ENCODE assay signal across 1 cellular context in the genomic region with DNA sequence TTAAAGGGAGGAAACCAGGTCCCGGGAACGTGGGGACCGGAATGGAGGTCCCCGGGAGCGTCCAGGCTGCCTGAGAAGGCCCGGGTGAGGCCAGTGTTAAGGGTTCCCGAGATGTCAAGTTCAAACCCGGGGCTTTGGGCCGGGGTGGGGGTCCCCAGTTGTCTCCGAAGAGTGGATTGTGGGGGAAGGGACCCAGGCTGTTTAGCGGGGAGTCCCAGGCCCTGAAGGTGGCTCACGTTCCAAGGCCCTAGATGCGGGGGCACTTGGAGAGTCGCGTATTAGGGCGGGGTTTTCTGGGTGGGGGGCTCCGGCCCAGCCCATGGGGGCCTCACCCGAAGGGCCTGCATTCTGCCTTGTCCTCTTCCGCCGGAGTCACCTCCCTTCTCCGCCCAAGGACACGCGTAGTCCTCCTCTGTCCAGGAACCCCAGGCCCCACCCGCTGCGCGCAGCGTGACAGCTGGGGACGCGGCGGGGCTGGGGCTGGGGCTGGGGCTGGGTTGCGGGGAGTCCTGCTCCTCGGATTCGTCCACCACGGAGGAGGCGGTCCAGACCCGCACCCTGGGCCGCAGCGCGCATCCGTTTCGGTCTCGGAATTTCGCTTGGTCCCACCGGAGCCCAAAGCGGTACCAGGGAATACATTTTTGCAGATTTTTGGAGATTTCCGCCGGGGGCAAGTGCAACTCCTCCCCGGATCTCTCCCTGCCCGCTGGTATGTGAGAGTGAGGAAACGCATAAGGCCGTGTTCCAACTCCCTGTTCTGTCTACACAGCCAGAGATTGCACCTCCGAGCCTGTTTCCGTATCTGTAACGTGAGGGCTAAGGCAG.
A peak's percentile ranks its signal among the peaks of the same experiment; 100 is the strongest.
TF ChIP-seq lines count a peak whose summit lies in the region.

A gene (minus strand): TSS at position 387 of the 825 bp plus-strand sequence. CDS start 40 bp downstream, at position 347.

TF ChIP-seq in HCT116, 20 proteins besides CTCF, POLR2A, EP300 and RAD21 (continued from another document):
- TF ChIP-seq EZH2phosphoT487 (IDR thresholded peaks at IDR 0.05; ENCODE audit: borderline replicate concordance) (no peak), POLR2AphosphoS5 (IDR thresholded peaks at IDR 0.05; ENCODE audit: low read depth, low read length) (0 out of 2 replicates have a peak, but pooled peaks have one; percentile 1), SRF (IDR thresholded peaks at IDR 0.05; ENCODE audit: low read depth) (no peak)
